Comparison of ENCODE assay signal across 14 cellular contexts in genomic region chr5:1182633-1183423, GRCh38. TPM values are rescaled to one million over a fixed set of nuclear protein-coding genes. Genes with fewer than 3 reads are reported as not detected.
DNase-seq lines count a peak whose midpoint lies in the region; ATAC-seq, FAIRE-seq and TF ChIP-seq lines count a peak whose summit lies in the region.
"Had no signal": no experiment of that assay in that cellular context is flagged by ENCODE, and none has a peak within 500 bp of the region (broad histone marks: within the 10 kb centered on the region; RNA-seq: fewer than 3 reads in every experiment).

No MANE protein-coding gene starts in this region.

- H4K20me1 ChIP-seq in HepG2 (ENCODE audit: insufficient read depth, low read length) = no peaks in the 10 kb centered on the region

- intact Hi-C loops in colonic mucosa (cut with DNase I) = no loop called here
- intact Hi-C loops in HepG2 (cut with micrococcal nuclease; ENCODE audit: unreplicated experiment) = loop anchor here (1.0 kb wide), 1 partner anchor 9 kb away; no protein-coding TSS in a partner anchor

- H3K9me3 ChIP-seq in colonic mucosa = no peaks in the 10 kb centered on the region
- H3K9me3 ChIP-seq in HepG2 (ENCODE audit: low read length) = no peaks in the 10 kb centered on the region

- TF ChIP-seq POLR2A in HepG2 (IDR thresholded peaks at IDR 0.05; ENCODE audit: insufficient read depth in 1 of 2, low read depth in 2 of 2, low read length in 2 of 2) = peak in 1 of 2 experiments; percentile 83; a peak in 2 of 4 replicates

- peak overlapping the region in 1 of 2 donors; percentile 55 for H3K9ac ChIP-seq in colonic mucosa (ENCODE audit: low read depth in 2 of 2, low read length in 2 of 2)
- H3K9ac ChIP-seq in HepG2 (ENCODE audit: insufficient read depth, low read depth, low read length) = peak overlapping the region; percentile 83

- H3K36me3 Mint-ChIP-seq in immature natural killer cell = no peaks in the 10 kb centered on the region
- H3K36me3 Mint-ChIP-seq: CD8-positive, alpha-beta memory T cell had no signal

- H3K27me3 ChIP-seq in colonic mucosa = no peaks in the 10 kb centered on the region
- no peaks in the 10 kb centered on the region; a peak in 1 of 5 replicates for H3K27me3 ChIP-seq in HepG2 (ENCODE audit: control insufficient read depth in 1 of 2, insufficient read depth in 2 of 2, low read length in 2 of 2)

- H3K27ac Mint-ChIP-seq in immature natural killer cell = no peak overlapping the region
- H3K27ac Mint-ChIP-seq: CD8-positive, alpha-beta memory T cell had no signal

- H3K4me1 ChIP-seq in colonic mucosa = peaks cover 9% of the 10 kb centered on the region
- peaks cover 94% of the 10 kb centered on the region for H3K4me1 ChIP-seq in HepG2 (ENCODE audit: insufficient read depth, low read length)

- H3K27ac ChIP-seq in colonic mucosa = peak overlapping the region; percentile 17
- H3K27ac ChIP-seq in HepG2 (ENCODE audit: extremely low read length, insufficient read depth, low read length) = peak overlapping the region; percentile 99

- CTCF ChIA-PET in HepG2 (lab: Yijun Ruan, JAX; ENCODE audit: low intra/inter-chr PET ratio, low total read pairs) = no interaction called here

- BruUV-seq in HepG2 (replicated peaks; lab: Mats Ljungman, UMichigan) = TSS peak; percentile 88

- no peak overlapping the region for H3K4me3 ChIP-seq in colonic mucosa
- peak overlapping the region; percentile 68 to 79 (median 74); a peak in 5 of 6 replicates for H3K4me3 ChIP-seq in HepG2 (replicated peaks in 1 of 3; ENCODE audit: insufficient read depth in 1 of 3, low read depth in 2 of 3, low read length in 3 of 3)
- H3K4me3 ChIP-seq: lung had no signal

- no peak overlapping the region for H2AFZ ChIP-seq in HepG2 (ENCODE audit: low read length)

- H3K27me3 Mint-ChIP-seq in immature natural killer cell (ENCODE audit: low read depth in 3 of 3) = no peaks in the 10 kb centered on the region

- ATAC-seq in HepG2 = peak; percentile 69

- TF ChIP-seq CTCF in colonic mucosa (IDR thresholded peaks at IDR 0.05) = no peak
- no peak for TF ChIP-seq CTCF in HepG2 (CRISPR knock-in tag; IDR thresholded peaks at IDR 0.05)

- H3K4me2 ChIP-seq in HepG2 (ENCODE audit: low read depth, low read length) = peak overlapping the region; percentile 91

- H3K36me3 ChIP-seq in colonic mucosa (no peaks in the 10 kb centered on the region), HepG2 (replicated peaks in 1 of 2; ENCODE audit: control insufficient read depth in 1 of 2, insufficient read depth in 2 of 2, low read length in 2 of 2) (no peaks in the 10 kb centered on the region)

- POLR2A ChIA-PET in HepG2 (lab: Yijun Ruan, JAX) = interaction anchor here (0.8 to 3.6 kb wide), 12 partner anchors 9 to 451 kb away, joined by 3 to 47 read pairs (median 4); partner anchors contain the start of genes BRD9, SLC6A19 and TRIP13

- H3K79me2 ChIP-seq in HepG2 (ENCODE audit: insufficient read depth, low read length) = no peaks in the 10 kb centered on the region

- peak in 1 of 2 experiments; percentile 54; a peak in 2 of 4 replicates for TF ChIP-seq EP300 in HepG2 (IDR thresholded peaks at IDR 0.05; ENCODE audit: low read depth in 2 of 2, low read length in 2 of 2)
- peak; percentile 54; the same call in 1 of the 2 replicates for TF ChIP-seq EP300 in HepG2 (CRISPR knock-in tag; IDR thresholded peaks at IDR 0.05; ENCODE audit: borderline replicate concordance)

- no peaks in the 10 kb centered on the region for H3K9me3 Mint-ChIP-seq in immature natural killer cell
- H3K9me3 Mint-ChIP-seq: CD8-positive, alpha-beta memory T cell had no signal

- DNase-seq in NCI-H2227 (lab: John Stamatoyannopoulos, UW; ENCODE audit: unreplicated experiment) = peak; percentile 75
- peak; percentile 78 for DNase-seq in colonic mucosa
- DNase-seq in HepG2 (ENCODE audit: low spot score) = peak; percentile 89
- peak; percentile 82 for DNase-seq in retina
- DNase-seq in stimulated activated naive CD4-positive, alpha-beta T cell (lab: John Stamatoyannopoulos, UW) = no peak
- no peak for DNase-seq in immature natural killer cell
- DNase-seq in hepatic stellate cell (ENCODE audit: low spot score) = no peak
- DNase-seq: activated T-cell treated with anti-CD3 and anti-CD28 coated beads for 4 hours, NCI-H2029 treated with DMSO at 0.1 percent for 48 hours, T1000 had no signal

- peak; percentile 88 for FAIRE-seq in HepG2 (lab: Jason Lieb, UNC)
- FAIRE-seq: H54 had no signal

- H3K4me3 Mint-ChIP-seq in immature natural killer cell = no peak overlapping the region
- H3K4me3 Mint-ChIP-seq: CD8-positive, alpha-beta memory T cell had no signal

- TF ChIP-seq RAD21 in HepG2 (CRISPR knock-in tag; IDR thresholded peaks at IDR 0.05) = 0 out of 2 replicates have a peak, but pooled peaks have one; percentile 37

- in situ Hi-C loops in HepG2 (cut with HindIII; ENCODE audit: extremely low pct_ligation_motif_present, low pct_unique_long_range_greater_than_20kb) = no loop called here

- 2% methylated on average over 9 of the region's 31 CpGs for WGBS in HepG2 (ENCODE audit: low lambda C conversion rate)

- H3K4me1 Mint-ChIP-seq in immature natural killer cell = no peaks in the 10 kb centered on the region
- H3K4me1 Mint-ChIP-seq: CD8-positive, alpha-beta memory T cell had no signal

TF ChIP-seq in HepG2, 621 proteins besides CTCF, POLR2A, EP300 and RAD21 (continues in another document):
- TF ChIP-seq ZNF777 (CRISPR knock-in tag; IDR thresholded peaks at IDR 0.05) = no peak
- no peak for TF ChIP-seq ZNF33A (CRISPR knock-in tag; IDR thresholded peaks at IDR 0.05; ENCODE audit: borderline replicate concordance)
- TF ChIP-seq HDAC1 (CRISPR knock-in tag; IDR thresholded peaks at IDR 0.05) = peak; percentile 84
- TF ChIP-seq SPEN (CRISPR knock-in tag; IDR thresholded peaks at IDR 0.05; ENCODE audit: low read depth) = peak; percentile 44; the same call in 1 of the 2 replicates

RNA-seq across cellular contexts. Expression of gene SLC6A19, which starts 18.6 kb away (rescaled TPM):
- total RNA-seq in colonic mucosa = 10 to 100 TPM in 1 of 2 donors, under 1 TPM in 1; 0.67 to 56.2 TPM
- total RNA-seq in HepG2 (2016; rRNA removed; fragmentation: Illumina TruSeq; extraction: Trizol) = 0.02 TPM in 1 of 2 replicates, not detected in the other
- total RNA-seq in HepG2 (2016; cell fraction: cytosol; rRNA removed; fragmentation: Illumina TruSeq; extraction: Trizol; ENCODE audit: low read depth) = not detected in 2 replicates
- 0.06 TPM in 1 of 2 replicates, not detected in the other for total RNA-seq in HepG2 (2016; cell fraction: insoluble cytoplasmic fraction; rRNA removed; fragmentation: Illumina TruSeq; extraction: Trizol)
- total RNA-seq in HepG2 (2016; cell fraction: membrane; rRNA removed; fragmentation: Illumina TruSeq; extraction: Trizol) = not detected in 2 replicates
- not detected in 2 replicates for total RNA-seq in HepG2 (2016; cell fraction: nucleus; rRNA removed; fragmentation: Illumina TruSeq; extraction: Trizol)
- 0.01 TPM in 1 of 2 replicates, not detected in the other for polyA plus RNA-seq in HepG2 (2011; rRNA removed)
- 0.01 TPM in 1 of 2 replicates, not detected in the other for polyA plus RNA-seq in HepG2 (2011; cell fraction: cytosol; rRNA removed)
- 0.06 and 0.07 TPM in 2 replicates for polyA plus RNA-seq in HepG2 (2011; cell fraction: nucleus; rRNA removed)
- polyA plus RNA-seq in HepG2 (2012) = not detected in 2 replicates
- not detected in 2 replicates for polyA plus RNA-seq in HepG2 (2016; cell fraction: cytosol; fragmentation: Illumina TruSeq; extraction: Trizol; ENCODE audit: low read depth)
- polyA plus RNA-seq in HepG2 (2016; cell fraction: insoluble cytoplasmic fraction; fragmentation: Illumina TruSeq; extraction: Trizol; ENCODE audit: low read depth) = not detected in 2 replicates
- not detected in 2 replicates for polyA plus RNA-seq in HepG2 (2016; cell fraction: membrane; fragmentation: Illumina TruSeq; extraction: Trizol; ENCODE audit: low read depth)
- polyA plus RNA-seq in HepG2 (2016; cell fraction: nucleus; fragmentation: Illumina TruSeq; extraction: Trizol; ENCODE audit: insufficient read depth, low read depth) = 0.08 TPM in 1 of 2 replicates, not detected in the other
- polyA minus RNA-seq in HepG2 (2011; rRNA and poly(A)+ RNA removed; ENCODE audit: low replicate concordance) = 0.02 and 0.12 TPM in 2 replicates
- 0.09 TPM in 1 of 2 replicates, not detected in the other for polyA minus RNA-seq in HepG2 (2011; cell fraction: cytosol; rRNA and poly(A)+ RNA removed)
- not detected in 2 replicates for polyA minus RNA-seq in HepG2 (2011; cell fraction: nucleus; rRNA and poly(A)+ RNA removed)
- not detected for polyA plus RNA-seq in immature natural killer cell
- total RNA-seq: CD8-positive, alpha-beta memory T cell had no signal
- polyA plus RNA-seq: CD8-positive, alpha-beta memory T cell; lung had no signal

RNA-seq across cellular contexts. Expression of gene SLC6A18, which starts 42.4 kb away (rescaled TPM):
- total RNA-seq in colonic mucosa (under 1 TPM in 1 of 2 donors, not detected in 1; 0.27 TPM), HepG2 (2016; rRNA removed; fragmentation: Illumina TruSeq; extraction: Trizol) (not detected in 2 replicates)
- not detected in 2 replicates for total RNA-seq in HepG2 (2016; cell fraction: cytosol; rRNA removed; fragmentation: Illumina TruSeq; extraction: Trizol; ENCODE audit: low read depth)
- not detected in 2 replicates for total RNA-seq in HepG2 (2016; cell fraction: insoluble cytoplasmic fraction; rRNA removed; fragmentation: Illumina TruSeq; extraction: Trizol)
- total RNA-seq in HepG2 (2016; cell fraction: membrane; rRNA removed; fragmentation: Illumina TruSeq; extraction: Trizol) = not detected in 2 replicates
- not detected in 2 replicates for total RNA-seq in HepG2 (2016; cell fraction: nucleus; rRNA removed; fragmentation: Illumina TruSeq; extraction: Trizol)
- polyA plus RNA-seq in HepG2 (2011; rRNA removed) (not detected in 2 replicates), immature natural killer cell (not detected)
- not detected in 2 replicates for polyA plus RNA-seq in HepG2 (2011; cell fraction: cytosol; rRNA removed)
- polyA plus RNA-seq in HepG2 (2011; cell fraction: nucleus; rRNA removed) = not detected in 2 replicates
- polyA plus RNA-seq in HepG2 (2012) = not detected in 2 replicates
- not detected in 2 replicates for polyA plus RNA-seq in HepG2 (2016; cell fraction: cytosol; fragmentation: Illumina TruSeq; extraction: Trizol; ENCODE audit: low read depth)
- not detected in 2 replicates for polyA plus RNA-seq in HepG2 (2016; cell fraction: insoluble cytoplasmic fraction; fragmentation: Illumina TruSeq; extraction: Trizol; ENCODE audit: low read depth)
- not detected in 2 replicates for polyA plus RNA-seq in HepG2 (2016; cell fraction: membrane; fragmentation: Illumina TruSeq; extraction: Trizol; ENCODE audit: low read depth)
- polyA plus RNA-seq in HepG2 (2016; cell fraction: nucleus; fragmentation: Illumina TruSeq; extraction: Trizol; ENCODE audit: insufficient read depth, low read depth) = not detected in 2 replicates
- not detected in 2 replicates for polyA minus RNA-seq in HepG2 (2011; rRNA and poly(A)+ RNA removed; ENCODE audit: low replicate concordance)
- not detected in 2 replicates for polyA minus RNA-seq in HepG2 (2011; cell fraction: cytosol; rRNA and poly(A)+ RNA removed)
- polyA minus RNA-seq in HepG2 (2011; cell fraction: nucleus; rRNA and poly(A)+ RNA removed) = not detected in 2 replicates
- total RNA-seq: CD8-positive, alpha-beta memory T cell; lung; skeletal muscle tissue had no signal
- polyA plus RNA-seq: CD8-positive, alpha-beta memory T cell; lung had no signal

Comparison
In these comparisons a context has a peak if more than half of its experiments do, and no peak if none do; other contexts are left out.
1. DNase-seq: peak in NCI-H2227 (single experiment), colonic mucosa (single experiment), HepG2 (single experiment) and retina (single experiment); none in stimulated activated naive CD4-positive, alpha-beta T cell (0 of 6), immature natural killer cell (0 of 3) and hepatic stellate cell (single experiment).